ENCODE assay signal across 11 cellular contexts in genomic region chr2:45904267-45904921, GRCh38.
DNase-seq lines count a peak whose midpoint lies in the region; ATAC-seq, FAIRE-seq and TF ChIP-seq lines count a peak whose summit lies in the region.
"Had no signal": no experiment of that assay in that cellular context is flagged by ENCODE, and none has a peak within 500 bp of the region (broad histone marks: within the 10 kb centered on the region; RNA-seq: fewer than 3 reads in every experiment).

No MANE protein-coding gene starts in this region.

- H2BK20ac ChIP-seq in H1 (ENCODE audit: low read length), result no peak overlapping the region

- no peak overlapping the region for H3K18ac ChIP-seq in H1 (ENCODE audit: extremely low read depth, low read length)

- no peak for TF ChIP-seq POLR2A in H1 (IDR thresholded peaks at IDR 0.05; ENCODE audit: control extremely low read depth in 1 of 2, low read depth in 2 of 2, low read length in 2 of 2)

- H3K9me2 ChIP-seq in SK-N-SH (no peaks in the 10 kb centered on the region), Karpas-422 (replicated peaks; ENCODE audit: insufficient read depth, low read length) (no peaks in the 10 kb centered on the region)

- no peak overlapping the region for H2BK5ac ChIP-seq in H1 (ENCODE audit: low read depth, low read length)

- WGBS in H1 (ENCODE audit: extremely low coverage in 1 of 2, insufficient coverage in 1 of 2, insufficient read length in 1 of 2, insufficient replicate concordance in 2 of 2, low coverage in 1 of 2, low lambda C conversion rate in 2 of 2, missing lambda C conversion rate in 1 of 2), 2 experiments, result 87% methylated on average over 14 of the region's 14 CpGs; no CpG with 5 or more reads in 1 of the 2 experiments
- 89% methylated on average over 14 of the region's 14 CpGs for WGBS in SK-N-SH (ENCODE audit: low lambda C conversion rate)

- H2BK120ac ChIP-seq in H1 (replicated peaks; ENCODE audit: low read depth, low read length), result no peak overlapping the region

- H2BK12ac ChIP-seq in H1 (ENCODE audit: low read depth, low read length), result no peak overlapping the region

- DNase-seq in AG08396 (ENCODE audit: low spot score) (peak; percentile 37), H1 (ENCODE audit: low read depth in 1 of 2, low spot score in 2 of 2) (no peak), upper lobe of right lung (no peak), Kasumi-1 (lab: John Stamatoyannopoulos, UW) (no peak), SK-N-SH (no peak), Karpas-422 (no peak)
- DNase-seq: CD8-positive, alpha-beta memory T cell; NCI-H2081 had no signal

- H4K8ac ChIP-seq in H1 (ENCODE audit: extremely low read depth, insufficient read depth, low read length), result peak overlapping the region; percentile 35; the same call in 1 of the 2 replicates

- H2AK5ac ChIP-seq in H1 (ENCODE audit: low read depth, low read length), result no peak overlapping the region

- TF ChIP-seq CTCF in H1 (IDR thresholded peaks at IDR 0.05; ENCODE audit: control extremely low read depth in 1 of 3, insufficient read depth in 1 of 3, low read depth in 1 of 3, low read length in 3 of 3), result no peak
- TF ChIP-seq CTCF in upper lobe of right lung (IDR thresholded peaks at IDR 0.05), result no peak
- no peak for TF ChIP-seq CTCF in SK-N-SH (IDR thresholded peaks at IDR 0.05)

- POLR2A ChIA-PET in H1 (lab: Charles Lee; ENCODE audit: partially characterized antibody) (no interaction called here), SK-N-SH (lab: Yijun Ruan, JAX) (no interaction called here)

- no peak overlapping the region for H3K4me2 ChIP-seq in H1 (ENCODE audit: insufficient read depth in 1 of 2, low read depth in 2 of 2, low read length in 2 of 2)
- H3K4me2 ChIP-seq in SK-N-SH, result no peak overlapping the region
- no peak overlapping the region for H3K4me2 ChIP-seq in Karpas-422 (ENCODE audit: low read depth, low read length, poor library complexity, severe bottlenecking)

- no peaks in the 10 kb centered on the region; a peak in 1 of 7 replicates for H3K4me1 ChIP-seq in H1 (replicated peaks in 1 of 4; ENCODE audit: control insufficient read depth in 3 of 4, insufficient read depth in 4 of 4, low read length in 3 of 4)
- H3K4me1 ChIP-seq in upper lobe of right lung, result peaks cover 7% of the 10 kb centered on the region
- H3K4me1 ChIP-seq in SK-N-SH (ENCODE audit: control insufficient read depth in 1 of 2, insufficient read depth in 2 of 2, low read depth in 1 of 2, low read length in 1 of 2), result peaks cover 5 to 6% of the 10 kb centered on the region in 2 experiments; a peak in 1 of 4 replicates
- H3K4me1 ChIP-seq in Karpas-422 (ENCODE audit: low read length), result peaks cover 59% of the 10 kb centered on the region

- no peak overlapping the region for H3K27ac ChIP-seq in H1 (ENCODE audit: low read depth, low read length)
- H3K27ac ChIP-seq in upper lobe of right lung, result no peak overlapping the region
- H3K27ac ChIP-seq in SK-N-SH (ENCODE audit: low read depth in 2 of 2, low read length in 1 of 2), result no peak overlapping the region
- H3K27ac ChIP-seq in Karpas-422 (ENCODE audit: low read length), result no peak overlapping the region

- CTCF ChIA-PET in H1 (lab: Charles Lee; ENCODE audit: partially characterized antibody), result interaction anchor here (1.2 to 1.4 kb wide), 4 partner anchors 9 to 112 kb away, joined by 3 to 4 read pairs (median 3); no protein-coding TSS in a partner anchor
- CTCF ChIA-PET in SK-N-SH (lab: Yijun Ruan, JAX), result interaction anchor here (0.9 to 1.1 kb wide), 2 partner anchors 10 to 34 kb away, joined by 3 read pairs; no protein-coding TSS in a partner anchor

- no peak overlapping the region for H4K5ac ChIP-seq in H1 (ENCODE audit: insufficient read length, low read depth, low read length)

- ATAC-seq in GM19035 (IDR thresholded peaks at IDR 0.05; ENCODE audit: unreplicated experiment), result peak; percentile 61
- peak; percentile 85 for ATAC-seq in HG03175 (IDR thresholded peaks at IDR 0.05; ENCODE audit: unreplicated experiment)
- ATAC-seq in upper lobe of right lung, result no peak
- ATAC-seq: HCT116 had no signal

- no peak for TF ChIP-seq RAD21 in H1 (IDR thresholded peaks at IDR 0.05 in 1 of 2, conservative IDR thresholded peaks at IDR 0.05 in 1 of 2; ENCODE audit: low read depth in 2 of 2, low read length in 2 of 2)
- no peak for TF ChIP-seq RAD21 in SK-N-SH (IDR thresholded peaks at IDR 0.05; ENCODE audit: low read length)

- intact Hi-C loops in upper lobe of right lung (cut with DNase I), result no loop called here

- H4K20me1 ChIP-seq in H1 (replicated peaks in 1 of 2; ENCODE audit: control insufficient read depth in 1 of 2, insufficient read depth in 2 of 2, low read length in 2 of 2) (no peaks in the 10 kb centered on the region), SK-N-SH (ENCODE audit: insufficient read depth) (no peaks in the 10 kb centered on the region), Karpas-422 (ENCODE audit: insufficient read depth, low read depth, low read length) (no peaks in the 10 kb centered on the region)

- no peak for FAIRE-seq in H1 (lab: Jason Lieb, UNC)

- H3K27me3 ChIP-seq in H1 (replicated peaks in 1 of 4; ENCODE audit: control insufficient read depth in 3 of 4, extremely low read depth in 1 of 4, insufficient read depth in 3 of 4, low read length in 3 of 4) (no peaks in the 10 kb centered on the region), upper lobe of right lung (no peaks in the 10 kb centered on the region), SK-N-SH (ENCODE audit: insufficient read depth) (no peaks in the 10 kb centered on the region), Karpas-422 (ENCODE audit: low read length) (no peaks in the 10 kb centered on the region)

- H4K91ac ChIP-seq in H1 (replicated peaks; ENCODE audit: insufficient read length, low read length), result no peak overlapping the region

- no peaks in the 10 kb centered on the region for H3K23me2 ChIP-seq in H1 (ENCODE audit: low read depth, low read length)

- TF ChIP-seq EP300 in H1 (IDR thresholded peaks at IDR 0.05; ENCODE audit: borderline replicate concordance in 1 of 2, low read depth in 2 of 2, low read length in 2 of 2), result no peak
- no peak for TF ChIP-seq EP300 in SK-N-SH (IDR thresholded peaks at IDR 0.05; ENCODE audit: borderline replicate concordance in 1 of 2, low read depth in 1 of 2, low read length in 1 of 2)

- H3F3A ChIP-seq in SK-N-SH (replicated peaks; ENCODE audit: insufficient read depth), result no peaks in the 10 kb centered on the region

- H3K9ac ChIP-seq in H1 (replicated peaks in 1 of 4; ENCODE audit: extremely low read depth in 1 of 4, low read depth in 3 of 4, low read length in 3 of 4) (no peak overlapping the region), SK-N-SH (no peak overlapping the region), Karpas-422 (ENCODE audit: low read length) (no peak overlapping the region)

- no peaks in the 10 kb centered on the region for H3K9me3 ChIP-seq in H1 (ENCODE audit: insufficient read depth in 2 of 2, low read depth in 1 of 2, low read length in 1 of 2)
- H3K9me3 ChIP-seq in upper lobe of right lung, result no peaks in the 10 kb centered on the region
- no peaks in the 10 kb centered on the region for H3K9me3 ChIP-seq in SK-N-SH
- H3K9me3 ChIP-seq in Karpas-422 (ENCODE audit: low read length), result no peaks in the 10 kb centered on the region

- H3K23ac ChIP-seq in H1 (ENCODE audit: insufficient read length), result no peak overlapping the region

- H3K36me3 ChIP-seq in H1 (ENCODE audit: control insufficient read depth in 2 of 4, insufficient read depth in 4 of 4, low read length in 3 of 4) (no peaks in the 10 kb centered on the region), upper lobe of right lung (no peaks in the 10 kb centered on the region), SK-N-SH (replicated peaks in 1 of 2; ENCODE audit: control insufficient read depth in 1 of 2, insufficient read depth in 2 of 2, low read length in 1 of 2) (no peaks in the 10 kb centered on the region), Karpas-422 (ENCODE audit: insufficient read depth, low read length) (0 out of 2 replicates have a peak, but pooled peaks cover 9% of the 10 kb centered on the region)

- H3K56ac ChIP-seq in H1 (replicated peaks; ENCODE audit: insufficient read length, low read depth, low read length), result no peak overlapping the region

- H2BK15ac ChIP-seq in H1 (ENCODE audit: low read length), result no peak overlapping the region

- no peak overlapping the region for H2AFZ ChIP-seq in H1 (ENCODE audit: low read length)
- H2AFZ ChIP-seq in SK-N-SH (ENCODE audit: low read depth), result no peak overlapping the region
- no peak overlapping the region for H2AFZ ChIP-seq in Karpas-422 (ENCODE audit: low read length)

- no peak overlapping the region for H3K4ac ChIP-seq in H1 (replicated peaks; ENCODE audit: insufficient read length, low read depth, low read length)

- H3K79me2 ChIP-seq in H1 (ENCODE audit: control insufficient read depth in 1 of 2, insufficient read depth in 2 of 2, low read length in 2 of 2), result no peaks in the 10 kb centered on the region
- no peaks in the 10 kb centered on the region for H3K79me2 ChIP-seq in SK-N-SH (ENCODE audit: insufficient read depth)
- peaks cover 100% of the 10 kb centered on the region for H3K79me2 ChIP-seq in Karpas-422 (ENCODE audit: low read length)

- H3K79me1 ChIP-seq in H1 (ENCODE audit: low read depth, low read length), result no peaks in the 10 kb centered on the region

- H3K4me3 ChIP-seq in H1 (ENCODE audit: extremely low read depth in 1 of 4, insufficient read depth in 2 of 4, low read depth in 3 of 4, low read length in 4 of 4), result no peak overlapping the region
- H3K4me3 ChIP-seq in upper lobe of right lung, result no peak overlapping the region
- H3K4me3 ChIP-seq in SK-N-SH (ENCODE audit: low read depth in 2 of 2, low read length in 1 of 2), result no peak overlapping the region
- H3K4me3 ChIP-seq in Karpas-422 (ENCODE audit: low read length), result no peak overlapping the region

- no peak overlapping the region for H3K14ac ChIP-seq in H1 (ENCODE audit: insufficient read length)

TF ChIP-seq in H1, 55 proteins besides CTCF, POLR2A, EP300 and RAD21 (continues in another document):
- TF ChIP-seq SP4 (IDR thresholded peaks at IDR 0.05; ENCODE audit: low read length) (no peak), HDAC6 (IDR thresholded peaks at IDR 0.05; ENCODE audit: low read depth, low read length) (no peak), KDM4A (IDR thresholded peaks at IDR 0.05; ENCODE audit: low read depth, low read length, severe bottlenecking) (no peak)
- TF ChIP-seq, protein P1, sequence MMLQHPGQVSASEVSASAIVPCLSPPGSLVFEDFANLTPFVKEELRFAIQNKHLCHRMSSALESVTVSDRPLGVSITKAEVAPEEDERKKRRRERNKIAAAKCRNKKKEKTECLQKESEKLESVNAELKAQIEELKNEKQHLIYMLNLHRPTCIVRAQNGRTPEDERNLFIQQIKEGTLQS (IDR thresholded peaks at IDR 0.05; ENCODE audit: insufficient read depth, low read depth, low read length), result no peak

TF ChIP-seq in SK-N-SH, 30 proteins besides CTCF, POLR2A, EP300 and RAD21 (continues in another document):
- no peak for TF ChIP-seq ELF1 (IDR thresholded peaks at IDR 0.05)
- TF ChIP-seq SMC3 (IDR thresholded peaks at IDR 0.05; ENCODE audit: low read depth, low read length), result no peak
- no peak for TF ChIP-seq RXRA (IDR thresholded peaks at IDR 0.05; ENCODE audit: borderline replicate concordance, low read depth)
- no peak for TF ChIP-seq MEF2A (IDR thresholded peaks at IDR 0.05; ENCODE audit: borderline replicate concordance, low read depth)
